Comparison of ENCODE assay signal across 1 cellular context in genomic region chr7:150365673-150366398, GRCh38.
TF ChIP-seq lines count a peak whose summit lies in the region.

No MANE protein-coding gene starts in this region.

TF ChIP-seq in H1, 55 proteins besides CTCF, POLR2A, EP300 and RAD21:
- no peak for TF ChIP-seq KDM5A (IDR thresholded peaks at IDR 0.05; ENCODE audit: low read length)
- no peak for TF ChIP-seq EZH2 (IDR thresholded peaks at IDR 0.05; ENCODE audit: low read depth, low read length, severe bottlenecking)
- no peak for TF ChIP-seq SIX5 (IDR thresholded peaks at IDR 0.05; ENCODE audit: low read depth, low read length)
- TF ChIP-seq SP4 (IDR thresholded peaks at IDR 0.05; ENCODE audit: low read length): no peak
- no peak for TF ChIP-seq KDM4A (IDR thresholded peaks at IDR 0.05; ENCODE audit: low read depth, low read length, severe bottlenecking)
- TF ChIP-seq TCF12 (IDR thresholded peaks at IDR 0.05; ENCODE audit: low read depth, low read length): no peak
- no peak for TF ChIP-seq SIRT6 (IDR thresholded peaks at IDR 0.05; ENCODE audit: low read length)
- no peak for TF ChIP-seq GTF2F1 (IDR thresholded peaks at IDR 0.05; ENCODE audit: borderline replicate concordance, low read depth, low read length)
- TF ChIP-seq CEBPB (IDR thresholded peaks at IDR 0.05; ENCODE audit: low read depth, low read length): no peak
- TF ChIP-seq SRF (IDR thresholded peaks at IDR 0.05; ENCODE audit: low read depth, low read length): no peak
- TF ChIP-seq ATF2 (IDR thresholded peaks at IDR 0.05; ENCODE audit: low read length): no peak
- no peak for TF ChIP-seq CTBP2 (IDR thresholded peaks at IDR 0.05; ENCODE audit: borderline replicate concordance, insufficient read depth, insufficient read length, low read length)
